In the genomic region with DNA sequence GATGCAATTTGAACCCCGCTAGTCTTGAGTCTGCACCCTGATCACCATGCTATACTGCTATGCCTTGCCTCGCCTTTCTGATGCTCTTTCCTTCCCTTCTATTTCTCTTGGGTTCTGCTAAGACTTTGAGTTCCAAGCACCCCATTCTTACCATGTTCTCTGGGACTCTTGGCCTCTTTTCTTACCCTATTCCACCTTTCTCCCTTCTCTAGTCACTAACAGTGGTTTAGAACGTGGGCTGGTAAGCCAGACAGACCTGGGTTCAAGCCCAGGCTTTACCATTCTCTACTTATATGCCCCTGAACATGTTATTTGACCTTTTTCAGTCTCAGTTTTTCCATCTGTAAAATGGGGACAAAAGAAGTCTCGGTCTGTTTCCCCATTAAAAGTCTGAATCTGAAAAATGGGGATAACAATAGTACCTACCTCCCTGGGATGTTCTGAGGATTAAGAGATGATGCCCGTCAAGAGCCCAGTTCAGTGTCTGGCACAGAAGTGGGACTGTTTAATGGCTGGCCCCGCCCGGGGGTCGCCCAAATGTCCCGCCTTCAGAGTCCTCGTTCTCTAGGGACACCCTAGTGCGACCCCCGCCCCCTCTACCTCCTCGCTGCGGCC, we compare ENCODE assay signal across 8 cellular contexts. TPM values are rescaled to one million over a fixed set of nuclear protein-coding genes. Genes with fewer than 3 reads are reported as not detected.
DNase-seq lines count a peak whose midpoint lies in the region; ATAC-seq and TF ChIP-seq lines count a peak whose summit lies in the region.

No MANE protein-coding gene starts in this region.

- ATAC-seq in activated T-cell treated with anti-CD3 and anti-CD28 coated beads, Interleukin-2, amount 50 U/mL, for 72 hours (replicated peaks in 1 of 2): no peak
- ATAC-seq in lung (ENCODE audit: insufficient read depth, low FRiP score): no peak
- no peak for ATAC-seq in upper lobe of left lung (ENCODE audit: low FRiP score in 2 of 2)
- no peak for ATAC-seq in HG03460 (IDR thresholded peaks at IDR 0.05; ENCODE audit: unreplicated experiment)

- H3K9me3 ChIP-seq in lung (ENCODE audit: control insufficient read depth in 2 of 2, insufficient read depth in 1 of 2, low read length in 1 of 2) (no peaks in the 10 kb centered on the region), upper lobe of left lung (no peaks in the 10 kb centered on the region)

- peak overlapping the region; percentile 91 for H3K4me3 ChIP-seq in astrocyte of the spinal cord (ENCODE audit: low read depth, low read length)
- H3K4me3 ChIP-seq in lung: peak overlapping the region; percentile 86
- peak overlapping the region; percentile 66 to 100 (median 92) for H3K4me3 ChIP-seq in upper lobe of left lung

- no peaks in the 10 kb centered on the region for H3K9me3 Mint-ChIP-seq in activated T-cell treated with anti-CD3 and anti-CD28 coated beads, Interleukin-2, amount 50 U/mL, for 72 hours

- peaks cover 83% of the 10 kb centered on the region for H3K4me1 Mint-ChIP-seq in activated T-cell treated with anti-CD3 and anti-CD28 coated beads, Interleukin-2, amount 50 U/mL, for 72 hours (ENCODE audit: low read depth)

- H3K36me3 Mint-ChIP-seq in activated T-cell treated with anti-CD3 and anti-CD28 coated beads, Interleukin-2, amount 50 U/mL, for 72 hours (ENCODE audit: insufficient read depth in 2 of 2): peaks cover 28 to 36% of the 10 kb centered on the region in 2 donors

- no peak for DNase-seq in activated T-cell treated with anti-CD3 and anti-CD28 coated beads, Interleukin-2, amount 50 U/mL, for 72 hours
- no peak for DNase-seq in activated T-cell treated with anti-CD3 and anti-CD28 coated beads, Interleukin-2, amount 50 U/mL, for 1 hour
- DNase-seq in astrocyte of the spinal cord (ENCODE audit: low read depth, low spot score) (no peak), lung (ENCODE audit: low spot score) (no peak), upper lobe of left lung (no peak), SW480 (ENCODE audit: low spot score) (no peak), LoVo (ENCODE audit: low spot score) (no peak)

- no peak for TF ChIP-seq EP300 in upper lobe of left lung (IDR thresholded peaks at IDR 0.05)

- no peaks in the 10 kb centered on the region for H3K27me3 Mint-ChIP-seq in activated T-cell treated with anti-CD3 and anti-CD28 coated beads, Interleukin-2, amount 50 U/mL, for 72 hours (ENCODE audit: low read depth)

- no peak for TF ChIP-seq CTCF in astrocyte of the spinal cord (IDR thresholded peaks at IDR 0.05; ENCODE audit: low read depth, low read length)
- no peak for TF ChIP-seq CTCF in lung (IDR thresholded peaks at IDR 0.05; ENCODE audit: control extremely low read depth, extremely low read depth)
- no peak for TF ChIP-seq CTCF in upper lobe of left lung (IDR thresholded peaks at IDR 0.05)

- peak overlapping the region; percentile 98 for H3K27ac Mint-ChIP-seq in activated T-cell treated with anti-CD3 and anti-CD28 coated beads, Interleukin-2, amount 50 U/mL, for 72 hours

- H3K27ac ChIP-seq in lung (ENCODE audit: low read depth in 1 of 2, low read length in 1 of 2) (peak overlapping the region; percentile 94 to 95), upper lobe of left lung (peak overlapping the region; percentile 91 to 99 (median 98))

- WGBS in lung, 2 donors: 14 to 16% methylated on average over 14 of the region's 14 CpGs
- WGBS in upper lobe of left lung, 2 donors: 18 to 26% methylated on average over 8 to 13 of the region's 14 CpGs

- in situ Hi-C loops in astrocyte of the spinal cord (cut with HindIII; ENCODE audit: low sequenced_read_pairs): no loop called here

- H3K36me3 ChIP-seq in lung (ENCODE audit: control insufficient read depth in 2 of 2, insufficient read depth in 2 of 2, low read length in 2 of 2) (peaks cover 3 to 20% of the 10 kb centered on the region in 2 donors), upper lobe of left lung (peaks cover 5 to 27% (median 19%) of the 10 kb centered on the region in 4 donors)

- peak in 2 of 4 donors; percentile 51 to 64 for TF ChIP-seq POLR2A in upper lobe of left lung (IDR thresholded peaks at IDR 0.05)

- peak overlapping the region; percentile 91 to 95 for H3K4me3 Mint-ChIP-seq in activated T-cell treated with anti-CD3 and anti-CD28 coated beads, Interleukin-2, amount 50 U/mL, for 72 hours

- peaks cover 0 to 4% of the 10 kb centered on the region in 2 donors for H3K4me1 ChIP-seq in lung (ENCODE audit: control insufficient read depth in 2 of 2, insufficient read depth in 2 of 2, low read length in 2 of 2)
- peaks cover 28 to 42% (median 33%) of the 10 kb centered on the region in 4 donors for H3K4me1 ChIP-seq in upper lobe of left lung

- H3K27me3 ChIP-seq in lung (ENCODE audit: control insufficient read depth, insufficient read depth): no peaks in the 10 kb centered on the region
- H3K27me3 ChIP-seq in upper lobe of left lung: no peaks in the 10 kb centered on the region

RNA-seq across cellular contexts. Expression of a gene that starts 0.4 kb away (rescaled TPM):
- total RNA-seq in activated T-cell treated with anti-CD3 and anti-CD28 coated beads, Interleukin-2, amount 50 U/mL, for 72 hours: 100 to 1,000 TPM; 105 to 112 TPM
- total RNA-seq in lung (10 to 100 TPM; 48.7 to 62.3 TPM), upper lobe of left lung (10 to 100 TPM; 48.2 to 68.0 (median 60.7) TPM)
- polyA plus RNA-seq in lung: 10 to 100 TPM; 41.6 to 57.8 TPM

RNA-seq across cellular contexts. Expression of a gene that starts 1.0 kb away (rescaled TPM):
- total RNA-seq in activated T-cell treated with anti-CD3 and anti-CD28 coated beads, Interleukin-2, amount 50 U/mL, for 72 hours: 100 to 1,000 TPM; 168 to 176 TPM
- total RNA-seq in lung (100 to 1,000 TPM in 1 of 2 donors, 10 to 100 TPM in 1; 74.9 to 174 TPM), upper lobe of left lung (100 to 1,000 TPM in 5 of 6 donors, 10 to 100 TPM in 1; 88.3 to 186 (median 158) TPM)
- polyA plus RNA-seq in lung: 100 to 1,000 TPM in 1 of 2 donors, 10 to 100 TPM in 1; 85.3 to 239 TPM

RNA-seq across cellular contexts. Expression of a gene that starts 18.2 kb away (rescaled TPM):
- 10 to 100 TPM; 63.6 to 75.5 TPM for total RNA-seq in activated T-cell treated with anti-CD3 and anti-CD28 coated beads, Interleukin-2, amount 50 U/mL, for 72 hours
- 10 to 100 TPM; 40.7 to 82.3 TPM for total RNA-seq in lung
- polyA plus RNA-seq in lung: 10 to 100 TPM; 28.4 to 34.2 TPM
- total RNA-seq in upper lobe of left lung: 100 to 1,000 TPM in 2 of 6 donors, 10 to 100 TPM in 4; 33.0 to 544 (median 64.4) TPM

RNA-seq across cellular contexts. Expression of a gene that starts 22.1 kb away (rescaled TPM):
- total RNA-seq in activated T-cell treated with anti-CD3 and anti-CD28 coated beads, Interleukin-2, amount 50 U/mL, for 72 hours: 10 to 100 TPM; 38.6 to 47.4 TPM
- 10 to 100 TPM; 21.7 to 35.0 TPM for total RNA-seq in lung
- polyA plus RNA-seq in lung: 10 to 100 TPM; 30.5 to 43.9 TPM
- 10 to 100 TPM; 19.5 to 44.0 (median 27.6) TPM for total RNA-seq in upper lobe of left lung

RNA-seq across cellular contexts. Expression of a gene that starts 42.1 kb away (rescaled TPM):
- total RNA-seq in activated T-cell treated with anti-CD3 and anti-CD28 coated beads, Interleukin-2, amount 50 U/mL, for 72 hours: 10 to 100 TPM; 31.0 to 33.4 TPM
- 10 to 100 TPM; 29.3 to 31.2 TPM for total RNA-seq in lung
- 10 to 100 TPM; 13.2 to 17.3 TPM for polyA plus RNA-seq in lung
- total RNA-seq in upper lobe of left lung: 10 to 100 TPM; 13.7 to 49.2 (median 18.3) TPM
